In the genomic region with DNA sequence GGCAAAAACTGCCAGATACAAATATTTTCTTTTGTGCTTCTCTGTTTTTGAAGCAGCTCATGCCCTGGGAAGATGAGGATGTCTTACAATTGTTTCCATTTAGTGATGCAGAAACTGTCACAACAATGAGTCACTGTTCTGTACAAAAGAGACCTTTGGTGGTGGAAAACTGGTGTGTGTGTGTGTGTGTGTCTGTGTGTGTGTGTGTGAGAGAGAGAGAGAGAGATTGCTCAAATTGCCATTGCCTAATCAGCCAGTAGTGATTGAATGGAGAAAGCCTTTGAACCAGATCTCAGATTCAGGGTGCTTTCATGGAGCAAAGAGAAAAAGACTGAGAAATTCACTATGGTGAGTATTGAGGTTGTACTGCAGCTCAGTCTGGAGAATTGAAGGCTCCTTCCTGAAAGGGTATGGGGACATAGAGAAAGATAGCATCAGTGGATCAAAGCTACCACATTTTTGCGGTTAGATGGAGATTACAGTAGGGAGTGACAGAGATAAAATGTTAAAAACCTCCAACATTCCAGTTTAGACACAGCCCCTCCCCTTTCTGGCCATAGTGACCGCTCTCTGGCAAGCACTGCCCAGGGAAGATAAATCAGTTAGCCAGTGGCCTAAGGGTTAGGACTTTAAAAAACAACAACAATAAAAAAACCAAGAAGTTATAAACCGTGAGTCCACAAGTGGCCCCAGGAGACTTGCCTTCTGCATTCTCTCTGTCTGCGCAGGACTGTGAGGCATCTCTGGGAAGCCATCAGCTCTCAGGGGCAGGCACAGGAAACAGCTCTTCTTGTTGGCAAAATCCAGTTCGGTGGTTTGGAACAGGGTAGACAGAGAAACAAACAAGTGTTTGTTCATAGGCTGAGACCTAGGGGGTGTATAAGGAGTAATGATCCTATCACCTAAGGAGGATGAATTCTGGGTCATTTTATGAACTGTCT, we compare ENCODE assay signal across 9 cellular contexts.
DNase-seq lines count a peak whose midpoint lies in the region; ATAC-seq and TF ChIP-seq lines count a peak whose summit lies in the region.
"Had no signal": no experiment of that assay in that cellular context is flagged by ENCODE, and none has a peak within 500 bp of the region (broad histone marks: within the 10 kb centered on the region; RNA-seq: fewer than 3 reads in every experiment).

No MANE protein-coding gene starts in this region.

- H3K4me3 ChIP-seq in BLaER1 (no peak overlapping the region), esophagus (ENCODE audit: low read depth in 1 of 2, low read length in 2 of 2) (no peak overlapping the region), neural cell (ENCODE audit: low read length) (no peak overlapping the region)

- TF ChIP-seq EP300 in neural cell (conservative IDR thresholded peaks at IDR 0.05; ENCODE audit: poor library complexity, severe bottlenecking), result peak; percentile 45

- peaks cover 15% of the 10 kb centered on the region for H3K9me3 ChIP-seq in BLaER1
- H3K9me3 ChIP-seq in esophagus (ENCODE audit: control insufficient read depth in 2 of 2, insufficient read depth in 1 of 2, low read depth in 1 of 2, low read length in 1 of 2), result peaks cover 0 to 2% of the 10 kb centered on the region in 2 donors
- H3K9me3 ChIP-seq in neural cell (ENCODE audit: low read length), result no peaks in the 10 kb centered on the region

- H3K9ac ChIP-seq in BLaER1 (no peak overlapping the region), neural cell (ENCODE audit: low read length) (no peak overlapping the region)

- H3K9me2 ChIP-seq in neural cell (ENCODE audit: insufficient read depth, low read length), result no peaks in the 10 kb centered on the region

- H3K27me3 ChIP-seq in BLaER1, result no peaks in the 10 kb centered on the region
- no peaks in the 10 kb centered on the region for H3K27me3 ChIP-seq in esophagus (ENCODE audit: control insufficient read depth in 1 of 2, insufficient read depth in 2 of 2, low read length in 2 of 2)
- H3K27me3 ChIP-seq in neural cell (ENCODE audit: insufficient read depth, low read depth, low read length), result no peaks in the 10 kb centered on the region

- WGBS in esophagus, 2 donors, result 40 to 46% methylated on average over 5 of the region's 5 CpGs

- no peaks in the 10 kb centered on the region for H3K79me2 ChIP-seq in neural cell (replicated peaks; ENCODE audit: insufficient read depth, low read length)

- H4K20me1 ChIP-seq in BLaER1 (no peaks in the 10 kb centered on the region), neural cell (ENCODE audit: insufficient read depth) (no peaks in the 10 kb centered on the region)

- H3K4me1 ChIP-seq in BLaER1 (peaks cover 30% of the 10 kb centered on the region), esophagus (ENCODE audit: control insufficient read depth in 2 of 2, insufficient read depth in 2 of 2, low read length in 1 of 2) (no peaks in the 10 kb centered on the region)

- TF ChIP-seq CTCF in neural cell (IDR thresholded peaks at IDR 0.05; ENCODE audit: poor library complexity, severe bottlenecking) (no peak), GM10266 (IDR thresholded peaks at IDR 0.05; ENCODE audit: control insufficient read depth, insufficient read depth, low read depth, missing control alignments) (no peak)

- no peak overlapping the region for H2AFZ ChIP-seq in neural cell (ENCODE audit: low read depth, low read length)

- TF ChIP-seq RAD21 in neural cell (conservative IDR thresholded peaks at IDR 0.05), result no peak

- peak overlapping the region; percentile 81 for H3K4me2 ChIP-seq in BLaER1
- no peak overlapping the region for H3K4me2 ChIP-seq in neural cell (ENCODE audit: low read length)

- H3K36me3 ChIP-seq in BLaER1 (no peaks in the 10 kb centered on the region), esophagus (ENCODE audit: control insufficient read depth in 2 of 2, insufficient read depth in 2 of 2, low read length in 1 of 2) (no peaks in the 10 kb centered on the region), neural cell (ENCODE audit: insufficient read depth, low read length) (no peaks in the 10 kb centered on the region)

- no peak for ATAC-seq in HG03095 (IDR thresholded peaks at IDR 0.05; ENCODE audit: unreplicated experiment)
- no peak for ATAC-seq in HG02588 (IDR thresholded peaks at IDR 0.05; ENCODE audit: unreplicated experiment)

- H3K27ac ChIP-seq in BLaER1 (no peak overlapping the region), esophagus (ENCODE audit: low read depth in 2 of 2, low read length in 1 of 2) (peak overlapping the region; percentile 59 to 71), neural cell (ENCODE audit: low read length) (no peak overlapping the region)

- DNase-seq in NCI-H69 (lab: John Stamatoyannopoulos, UW) (peak; percentile 59), GM10266 (ENCODE audit: extremely low spot score) (no peak), germinal center (ENCODE audit: low spot score) (no peak)
- DNase-seq: activated T-cell treated with anti-CD3 and anti-CD28 coated beads, Interleukin-2, amount 50 U/mL, for 72 hours had no signal

- H3F3A ChIP-seq in neural cell (ENCODE audit: insufficient read depth, low read length, poor library complexity, severe bottlenecking), result no peaks in the 10 kb centered on the region

TF ChIP-seq in neural cell, 6 proteins besides CTCF, POLR2A, EP300 and RAD21:
- TF ChIP-seq TAF1 (IDR thresholded peaks at IDR 0.05; ENCODE audit: low read depth), result no peak
- TF ChIP-seq POLR2AphosphoS5 (IDR thresholded peaks at IDR 0.05), result peak; percentile 46
- TF ChIP-seq, protein P1, sequence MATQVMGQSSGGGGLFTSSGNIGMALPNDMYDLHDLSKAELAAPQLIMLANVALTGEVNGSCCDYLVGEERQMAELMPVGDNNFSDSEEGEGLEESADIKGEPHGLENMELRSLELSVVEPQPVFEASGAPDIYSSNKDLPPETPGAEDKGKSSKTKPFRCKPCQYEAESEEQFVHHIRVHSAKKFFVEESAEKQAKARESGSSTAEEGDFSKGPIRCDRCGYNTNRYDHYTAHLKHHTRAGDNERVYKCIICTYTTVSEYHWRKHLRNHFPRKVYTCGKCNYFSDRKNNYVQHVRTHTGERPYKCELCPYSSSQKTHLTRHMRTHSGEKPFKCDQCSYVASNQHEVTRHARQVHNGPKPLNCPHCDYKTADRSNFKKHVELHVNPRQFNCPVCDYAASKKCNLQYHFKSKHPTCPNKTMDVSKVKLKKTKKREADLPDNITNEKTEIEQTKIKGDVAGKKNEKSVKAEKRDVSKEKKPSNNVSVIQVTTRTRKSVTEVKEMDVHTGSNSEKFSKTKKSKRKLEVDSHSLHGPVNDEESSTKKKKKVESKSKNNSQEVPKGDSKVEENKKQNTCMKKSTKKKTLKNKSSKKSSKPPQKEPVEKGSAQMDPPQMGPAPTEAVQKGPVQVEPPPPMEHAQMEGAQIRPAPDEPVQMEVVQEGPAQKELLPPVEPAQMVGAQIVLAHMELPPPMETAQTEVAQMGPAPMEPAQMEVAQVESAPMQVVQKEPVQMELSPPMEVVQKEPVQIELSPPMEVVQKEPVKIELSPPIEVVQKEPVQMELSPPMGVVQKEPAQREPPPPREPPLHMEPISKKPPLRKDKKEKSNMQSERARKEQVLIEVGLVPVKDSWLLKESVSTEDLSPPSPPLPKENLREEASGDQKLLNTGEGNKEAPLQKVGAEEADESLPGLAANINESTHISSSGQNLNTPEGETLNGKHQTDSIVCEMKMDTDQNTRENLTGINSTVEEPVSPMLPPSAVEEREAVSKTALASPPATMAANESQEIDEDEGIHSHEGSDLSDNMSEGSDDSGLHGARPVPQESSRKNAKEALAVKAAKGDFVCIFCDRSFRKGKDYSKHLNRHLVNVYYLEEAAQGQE (IDR thresholded peaks at IDR 0.05; ENCODE audit: borderline replicate concordance), result no peak

Comparison
In these comparisons a context has a peak if more than half of its experiments do, and no peak if none do; other contexts are left out.
1. H3K27ac ChIP-seq: peak in esophagus (2 of 2); none in BLaER1 (single experiment) and neural cell (single experiment).